Comparison of ENCODE assay signal across 1 cellular context in the genomic region with DNA sequence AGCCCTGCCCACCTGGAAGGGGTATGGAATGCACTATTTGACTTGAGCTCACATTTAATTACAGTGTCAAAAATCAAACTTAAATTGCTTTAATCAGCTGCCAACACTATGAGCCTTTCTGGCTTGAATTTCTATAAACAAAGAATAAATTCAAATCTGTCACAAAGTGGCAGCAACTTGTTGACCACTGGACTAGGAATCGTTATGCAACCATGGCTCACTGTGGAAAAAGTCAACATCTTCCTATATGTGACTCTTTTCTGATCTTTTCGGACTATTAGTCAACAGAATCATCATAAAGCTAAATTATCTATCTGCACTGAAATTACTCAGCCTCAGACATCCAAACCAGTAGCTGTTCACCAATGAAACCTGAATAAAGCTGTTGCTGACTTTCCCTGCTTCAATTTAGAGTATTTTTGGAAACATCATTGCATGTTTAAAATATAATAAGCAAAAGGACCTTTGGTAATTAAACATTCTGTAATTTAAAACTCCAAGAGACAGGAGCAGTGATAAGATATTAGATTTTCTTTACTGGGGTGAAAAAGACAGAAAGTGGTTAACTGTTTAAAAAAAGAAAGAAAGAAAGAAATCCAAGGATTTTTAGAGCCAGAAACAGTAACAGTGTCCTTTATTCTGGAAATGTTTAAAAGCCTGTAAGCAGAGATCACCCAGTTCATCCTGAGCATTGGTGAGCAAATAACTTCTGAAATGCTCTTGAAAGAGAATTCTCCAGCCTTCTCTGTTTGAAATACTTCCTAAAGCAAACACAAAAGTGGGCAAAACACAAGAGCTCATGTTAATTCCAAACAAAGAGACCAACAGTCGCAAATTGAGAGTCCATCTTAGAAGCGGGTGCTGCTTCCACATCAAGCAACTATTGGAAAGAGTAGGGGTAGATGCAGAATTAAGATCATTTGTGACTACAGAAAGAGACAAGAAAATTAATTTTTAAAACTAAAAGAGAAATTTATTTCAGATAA.
A peak's percentile ranks its signal among the peaks of the same experiment; 100 is the strongest.
TF ChIP-seq lines count a peak whose summit lies in the region.

No MANE protein-coding gene starts in this region.

TF ChIP-seq in HepG2, 621 proteins besides CTCF, POLR2A, EP300 and RAD21 (continues in another document):
- TF ChIP-seq, protein P1, sequence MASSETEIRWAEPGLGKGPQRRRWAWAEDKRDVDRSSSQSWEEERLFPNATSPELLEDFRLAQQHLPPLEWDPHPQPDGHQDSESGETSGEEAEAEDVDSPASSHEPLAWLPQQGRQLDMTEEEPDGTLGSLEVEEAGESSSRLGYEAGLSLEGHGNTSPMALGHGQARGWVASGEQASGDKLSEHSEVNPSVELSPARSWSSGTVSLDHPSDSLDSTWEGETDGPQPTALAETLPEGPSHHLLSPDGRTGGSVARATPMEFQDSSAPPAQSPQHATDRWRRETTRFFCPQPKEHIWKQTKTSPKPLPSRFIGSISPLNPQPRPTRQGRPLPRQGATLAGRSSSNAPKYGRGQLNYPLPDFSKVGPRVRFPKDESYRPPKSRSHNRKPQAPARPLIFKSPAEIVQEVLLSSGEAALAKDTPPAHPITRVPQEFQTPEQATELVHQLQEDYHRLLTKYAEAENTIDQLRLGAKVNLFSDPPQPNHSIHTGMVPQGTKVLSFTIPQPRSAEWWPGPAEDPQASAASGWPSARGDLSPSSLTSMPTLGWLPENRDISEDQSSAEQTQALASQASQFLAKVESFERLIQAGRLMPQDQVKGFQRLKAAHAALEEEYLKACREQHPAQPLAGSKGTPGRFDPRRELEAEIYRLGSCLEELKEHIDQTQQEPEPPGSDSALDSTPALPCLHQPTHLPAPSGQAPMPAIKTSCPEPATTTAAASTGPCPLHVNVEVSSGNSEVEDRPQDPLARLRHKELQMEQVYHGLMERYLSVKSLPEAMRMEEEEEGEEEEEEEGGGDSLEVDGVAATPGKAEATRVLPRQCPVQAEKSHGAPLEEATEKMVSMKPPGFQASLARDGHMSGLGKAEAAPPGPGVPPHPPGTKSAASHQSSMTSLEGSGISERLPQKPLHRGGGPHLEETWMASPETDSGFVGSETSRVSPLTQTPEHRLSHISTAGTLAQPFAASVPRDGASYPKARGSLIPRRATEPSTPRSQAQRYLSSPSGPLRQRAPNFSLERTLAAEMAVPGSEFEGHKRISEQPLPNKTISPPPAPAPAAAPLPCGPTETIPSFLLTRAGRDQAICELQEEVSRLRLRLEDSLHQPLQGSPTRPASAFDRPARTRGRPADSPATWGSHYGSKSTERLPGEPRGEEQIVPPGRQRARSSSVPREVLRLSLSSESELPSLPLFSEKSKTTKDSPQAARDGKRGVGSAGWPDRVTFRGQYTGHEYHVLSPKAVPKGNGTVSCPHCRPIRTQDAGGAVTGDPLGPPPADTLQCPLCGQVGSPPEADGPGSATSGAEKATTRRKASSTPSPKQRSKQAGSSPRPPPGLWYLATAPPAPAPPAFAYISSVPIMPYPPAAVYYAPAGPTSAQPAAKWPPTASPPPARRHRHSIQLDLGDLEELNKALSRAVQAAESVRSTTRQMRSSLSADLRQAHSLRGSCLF (CRISPR knock-in tag; IDR thresholded peaks at IDR 0.05; ENCODE audit: borderline replicate concordance) = no peak
- TF ChIP-seq ZNF558 (CRISPR knock-in tag; IDR thresholded peaks at IDR 0.05; ENCODE audit: borderline replicate concordance) (no peak), GFI1 (CRISPR knock-in tag; IDR thresholded peaks at IDR 0.05; ENCODE audit: borderline replicate concordance) (no peak), TEAD2 (CRISPR knock-in tag; IDR thresholded peaks at IDR 0.05) (no peak), ZNF563 (CRISPR knock-in tag; IDR thresholded peaks at IDR 0.05) (no peak), AKAP8 (CRISPR knock-in tag; IDR thresholded peaks at IDR 0.05) (no peak), ZNF138 (CRISPR knock-in tag; IDR thresholded peaks at IDR 0.05; ENCODE audit: low read depth) (no peak), MAF1 (CRISPR knock-in tag; IDR thresholded peaks at IDR 0.05; ENCODE audit: borderline replicate concordance) (0 out of 2 replicates have a peak, but pooled peaks have one; percentile 38), LCORL (IDR thresholded peaks at IDR 0.05) (no peak), LCORL (CRISPR knock-in tag; IDR thresholded peaks at IDR 0.05) (peak; percentile 22; the same call in 1 of the 2 replicates), ZFY (CRISPR knock-in tag; IDR thresholded peaks at IDR 0.05) (no peak), MED13 (CRISPR knock-in tag; IDR thresholded peaks at IDR 0.05) (no peak), SRF (IDR thresholded peaks at IDR 0.05; ENCODE audit: low read depth, low read length) (no peak), ZNF260 (CRISPR knock-in tag; IDR thresholded peaks at IDR 0.05; ENCODE audit: borderline replicate concordance, low read depth) (no peak), ZNF841 (CRISPR knock-in tag; IDR thresholded peaks at IDR 0.05; ENCODE audit: borderline replicate concordance) (no peak), NFATC3 (CRISPR knock-in tag; IDR thresholded peaks at IDR 0.05) (no peak), CHD2 (IDR thresholded peaks at IDR 0.05; ENCODE audit: low read depth, low read length) (no peak), TBX2 (CRISPR knock-in tag; IDR thresholded peaks at IDR 0.05; ENCODE audit: borderline replicate concordance) (0 out of 2 replicates have a peak, but pooled peaks have one; percentile 19), FOSL2 (CRISPR knock-in tag; IDR thresholded peaks at IDR 0.05) (peak; percentile 47; the same call in 1 of the 2 replicates)
- TF ChIP-seq, protein P2, sequence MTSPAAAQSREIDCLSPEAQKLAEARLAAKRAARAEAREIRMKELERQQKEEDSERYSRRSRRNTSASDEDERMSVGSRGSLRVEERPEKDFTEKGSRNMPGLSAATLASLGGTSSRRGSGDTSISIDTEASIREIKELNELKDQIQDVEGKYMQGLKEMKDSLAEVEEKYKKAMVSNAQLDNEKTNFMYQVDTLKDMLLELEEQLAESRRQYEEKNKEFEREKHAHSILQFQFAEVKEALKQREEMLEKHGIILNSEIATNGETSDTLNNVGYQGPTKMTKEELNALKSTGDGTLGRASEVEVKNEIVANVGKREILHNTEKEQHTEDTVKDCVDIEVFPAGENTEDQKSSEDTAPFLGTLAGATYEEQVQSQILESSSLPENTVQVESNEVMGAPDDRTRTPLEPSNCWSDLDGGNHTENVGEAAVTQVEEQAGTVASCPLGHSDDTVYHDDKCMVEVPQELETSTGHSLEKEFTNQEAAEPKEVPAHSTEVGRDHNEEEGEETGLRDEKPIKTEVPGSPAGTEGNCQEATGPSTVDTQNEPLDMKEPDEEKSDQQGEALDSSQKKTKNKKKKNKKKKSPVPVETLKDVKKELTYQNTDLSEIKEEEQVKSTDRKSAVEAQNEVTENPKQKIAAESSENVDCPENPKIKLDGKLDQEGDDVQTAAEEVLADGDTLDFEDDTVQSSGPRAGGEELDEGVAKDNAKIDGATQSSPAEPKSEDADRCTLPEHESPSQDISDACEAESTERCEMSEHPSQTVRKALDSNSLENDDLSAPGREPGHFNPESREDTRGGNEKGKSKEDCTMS (CRISPR knock-in tag; conservative IDR thresholded peaks at IDR 0.05) = no peak
- TF ChIP-seq, protein P3, sequence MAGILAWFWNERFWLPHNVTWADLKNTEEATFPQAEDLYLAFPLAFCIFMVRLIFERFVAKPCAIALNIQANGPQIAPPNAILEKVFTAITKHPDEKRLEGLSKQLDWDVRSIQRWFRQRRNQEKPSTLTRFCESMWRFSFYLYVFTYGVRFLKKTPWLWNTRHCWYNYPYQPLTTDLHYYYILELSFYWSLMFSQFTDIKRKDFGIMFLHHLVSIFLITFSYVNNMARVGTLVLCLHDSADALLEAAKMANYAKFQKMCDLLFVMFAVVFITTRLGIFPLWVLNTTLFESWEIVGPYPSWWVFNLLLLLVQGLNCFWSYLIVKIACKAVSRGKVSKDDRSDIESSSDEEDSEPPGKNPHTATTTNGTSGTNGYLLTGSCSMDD (CRISPR knock-in tag; IDR thresholded peaks at IDR 0.05) = no peak
- TF ChIP-seq, protein P4, sequence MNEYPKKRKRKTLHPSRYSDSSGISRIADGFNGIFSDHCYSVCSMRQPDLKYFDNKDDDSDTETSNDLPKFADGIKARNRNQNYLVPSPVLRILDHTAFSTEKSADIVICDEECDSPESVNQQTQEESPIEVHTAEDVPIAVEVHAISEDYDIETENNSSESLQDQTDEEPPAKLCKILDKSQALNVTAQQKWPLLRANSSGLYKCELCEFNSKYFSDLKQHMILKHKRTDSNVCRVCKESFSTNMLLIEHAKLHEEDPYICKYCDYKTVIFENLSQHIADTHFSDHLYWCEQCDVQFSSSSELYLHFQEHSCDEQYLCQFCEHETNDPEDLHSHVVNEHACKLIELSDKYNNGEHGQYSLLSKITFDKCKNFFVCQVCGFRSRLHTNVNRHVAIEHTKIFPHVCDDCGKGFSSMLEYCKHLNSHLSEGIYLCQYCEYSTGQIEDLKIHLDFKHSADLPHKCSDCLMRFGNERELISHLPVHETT (CRISPR knock-in tag; conservative IDR thresholded peaks at IDR 0.05) = no peak
- TF ChIP-seq, protein P5, sequence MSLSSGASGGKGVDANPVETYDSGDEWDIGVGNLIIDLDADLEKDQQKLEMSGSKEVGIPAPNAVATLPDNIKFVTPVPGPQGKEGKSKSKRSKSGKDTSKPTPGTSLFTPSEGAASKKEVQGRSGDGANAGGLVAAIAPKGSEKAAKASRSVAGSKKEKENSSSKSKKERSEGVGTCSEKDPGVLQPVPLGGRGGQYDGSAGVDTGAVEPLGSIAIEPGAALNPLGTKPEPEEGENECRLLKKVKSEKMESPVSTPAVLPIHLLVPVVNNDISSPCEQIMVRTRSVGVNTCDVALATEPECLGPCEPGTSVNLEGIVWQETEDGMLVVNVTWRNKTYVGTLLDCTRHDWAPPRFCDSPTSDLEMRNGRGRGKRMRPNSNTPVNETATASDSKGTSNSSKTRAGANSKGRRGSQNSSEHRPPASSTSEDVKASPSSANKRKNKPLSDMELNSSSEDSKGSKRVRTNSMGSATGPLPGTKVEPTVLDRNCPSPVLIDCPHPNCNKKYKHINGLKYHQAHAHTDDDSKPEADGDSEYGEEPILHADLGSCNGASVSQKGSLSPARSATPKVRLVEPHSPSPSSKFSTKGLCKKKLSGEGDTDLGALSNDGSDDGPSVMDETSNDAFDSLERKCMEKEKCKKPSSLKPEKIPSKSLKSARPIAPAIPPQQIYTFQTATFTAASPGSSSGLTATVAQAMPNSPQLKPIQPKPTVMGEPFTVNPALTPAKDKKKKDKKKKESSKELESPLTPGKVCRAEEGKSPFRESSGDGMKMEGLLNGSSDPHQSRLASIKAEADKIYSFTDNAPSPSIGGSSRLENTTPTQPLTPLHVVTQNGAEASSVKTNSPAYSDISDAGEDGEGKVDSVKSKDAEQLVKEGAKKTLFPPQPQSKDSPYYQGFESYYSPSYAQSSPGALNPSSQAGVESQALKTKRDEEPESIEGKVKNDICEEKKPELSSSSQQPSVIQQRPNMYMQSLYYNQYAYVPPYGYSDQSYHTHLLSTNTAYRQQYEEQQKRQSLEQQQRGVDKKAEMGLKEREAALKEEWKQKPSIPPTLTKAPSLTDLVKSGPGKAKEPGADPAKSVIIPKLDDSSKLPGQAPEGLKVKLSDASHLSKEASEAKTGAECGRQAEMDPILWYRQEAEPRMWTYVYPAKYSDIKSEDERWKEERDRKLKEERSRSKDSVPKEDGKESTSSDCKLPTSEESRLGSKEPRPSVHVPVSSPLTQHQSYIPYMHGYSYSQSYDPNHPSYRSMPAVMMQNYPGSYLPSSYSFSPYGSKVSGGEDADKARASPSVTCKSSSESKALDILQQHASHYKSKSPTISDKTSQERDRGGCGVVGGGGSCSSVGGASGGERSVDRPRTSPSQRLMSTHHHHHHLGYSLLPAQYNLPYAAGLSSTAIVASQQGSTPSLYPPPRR (CRISPR knock-in tag; IDR thresholded peaks at IDR 0.05; ENCODE audit: borderline replicate concordance) = peak; percentile 57; the same call in 1 of the 2 replicates
- TF ChIP-seq, protein P6, sequence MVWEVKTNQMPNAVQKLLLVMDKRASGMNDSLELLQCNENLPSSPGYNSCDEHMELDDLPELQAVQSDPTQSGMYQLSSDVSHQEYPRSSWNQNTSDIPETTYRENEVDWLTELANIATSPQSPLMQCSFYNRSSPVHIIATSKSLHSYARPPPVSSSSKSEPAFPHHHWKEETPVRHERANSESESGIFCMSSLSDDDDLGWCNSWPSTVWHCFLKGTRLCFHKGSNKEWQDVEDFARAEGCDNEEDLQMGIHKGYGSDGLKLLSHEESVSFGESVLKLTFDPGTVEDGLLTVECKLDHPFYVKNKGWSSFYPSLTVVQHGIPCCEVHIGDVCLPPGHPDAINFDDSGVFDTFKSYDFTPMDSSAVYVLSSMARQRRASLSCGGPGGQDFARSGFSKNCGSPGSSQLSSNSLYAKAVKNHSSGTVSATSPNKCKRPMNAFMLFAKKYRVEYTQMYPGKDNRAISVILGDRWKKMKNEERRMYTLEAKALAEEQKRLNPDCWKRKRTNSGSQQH (CRISPR knock-in tag; IDR thresholded peaks at IDR 0.05; ENCODE audit: low read depth) = no peak
- TF ChIP-seq, protein P7, sequence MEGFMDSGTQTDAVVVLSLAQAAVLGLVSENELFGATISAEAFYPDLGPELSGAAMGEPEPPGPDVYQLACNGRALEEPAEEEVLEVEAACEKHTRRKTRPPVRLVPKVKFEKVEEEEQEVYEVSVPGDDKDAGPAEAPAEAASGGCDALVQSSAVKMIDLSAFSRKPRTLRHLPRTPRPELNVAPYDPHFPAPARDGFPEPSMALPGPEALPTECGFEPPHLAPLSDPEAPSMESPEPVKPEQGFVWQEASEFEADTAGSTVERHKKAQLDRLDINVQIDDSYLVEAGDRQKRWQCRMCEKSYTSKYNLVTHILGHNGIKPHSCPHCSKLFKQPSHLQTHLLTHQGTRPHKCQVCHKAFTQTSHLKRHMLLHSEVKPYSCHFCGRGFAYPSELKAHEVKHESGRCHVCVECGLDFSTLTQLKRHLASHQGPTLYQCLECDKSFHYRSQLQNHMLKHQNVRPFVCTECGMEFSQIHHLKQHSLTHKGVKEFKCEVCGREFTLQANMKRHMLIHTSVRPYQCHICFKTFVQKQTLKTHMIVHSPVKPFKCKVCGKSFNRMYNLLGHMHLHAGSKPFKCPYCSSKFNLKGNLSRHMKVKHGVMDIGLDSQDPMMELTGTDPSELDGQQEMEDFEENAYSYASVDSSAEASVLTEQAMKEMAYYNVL (CRISPR knock-in tag; IDR thresholded peaks at IDR 0.05; ENCODE audit: borderline replicate concordance) = no peak
- TF ChIP-seq, protein P8, sequence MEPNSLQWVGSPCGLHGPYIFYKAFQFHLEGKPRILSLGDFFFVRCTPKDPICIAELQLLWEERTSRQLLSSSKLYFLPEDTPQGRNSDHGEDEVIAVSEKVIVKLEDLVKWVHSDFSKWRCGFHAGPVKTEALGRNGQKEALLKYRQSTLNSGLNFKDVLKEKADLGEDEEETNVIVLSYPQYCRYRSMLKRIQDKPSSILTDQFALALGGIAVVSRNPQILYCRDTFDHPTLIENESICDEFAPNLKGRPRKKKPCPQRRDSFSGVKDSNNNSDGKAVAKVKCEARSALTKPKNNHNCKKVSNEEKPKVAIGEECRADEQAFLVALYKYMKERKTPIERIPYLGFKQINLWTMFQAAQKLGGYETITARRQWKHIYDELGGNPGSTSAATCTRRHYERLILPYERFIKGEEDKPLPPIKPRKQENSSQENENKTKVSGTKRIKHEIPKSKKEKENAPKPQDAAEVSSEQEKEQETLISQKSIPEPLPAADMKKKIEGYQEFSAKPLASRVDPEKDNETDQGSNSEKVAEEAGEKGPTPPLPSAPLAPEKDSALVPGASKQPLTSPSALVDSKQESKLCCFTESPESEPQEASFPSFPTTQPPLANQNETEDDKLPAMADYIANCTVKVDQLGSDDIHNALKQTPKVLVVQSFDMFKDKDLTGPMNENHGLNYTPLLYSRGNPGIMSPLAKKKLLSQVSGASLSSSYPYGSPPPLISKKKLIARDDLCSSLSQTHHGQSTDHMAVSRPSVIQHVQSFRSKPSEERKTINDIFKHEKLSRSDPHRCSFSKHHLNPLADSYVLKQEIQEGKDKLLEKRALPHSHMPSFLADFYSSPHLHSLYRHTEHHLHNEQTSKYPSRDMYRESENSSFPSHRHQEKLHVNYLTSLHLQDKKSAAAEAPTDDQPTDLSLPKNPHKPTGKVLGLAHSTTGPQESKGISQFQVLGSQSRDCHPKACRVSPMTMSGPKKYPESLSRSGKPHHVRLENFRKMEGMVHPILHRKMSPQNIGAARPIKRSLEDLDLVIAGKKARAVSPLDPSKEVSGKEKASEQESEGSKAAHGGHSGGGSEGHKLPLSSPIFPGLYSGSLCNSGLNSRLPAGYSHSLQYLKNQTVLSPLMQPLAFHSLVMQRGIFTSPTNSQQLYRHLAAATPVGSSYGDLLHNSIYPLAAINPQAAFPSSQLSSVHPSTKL (CRISPR knock-in tag; IDR thresholded peaks at IDR 0.05) = peak; percentile 75
